Comparison of ENCODE assay signal across 1 cellular context in the genomic region with DNA sequence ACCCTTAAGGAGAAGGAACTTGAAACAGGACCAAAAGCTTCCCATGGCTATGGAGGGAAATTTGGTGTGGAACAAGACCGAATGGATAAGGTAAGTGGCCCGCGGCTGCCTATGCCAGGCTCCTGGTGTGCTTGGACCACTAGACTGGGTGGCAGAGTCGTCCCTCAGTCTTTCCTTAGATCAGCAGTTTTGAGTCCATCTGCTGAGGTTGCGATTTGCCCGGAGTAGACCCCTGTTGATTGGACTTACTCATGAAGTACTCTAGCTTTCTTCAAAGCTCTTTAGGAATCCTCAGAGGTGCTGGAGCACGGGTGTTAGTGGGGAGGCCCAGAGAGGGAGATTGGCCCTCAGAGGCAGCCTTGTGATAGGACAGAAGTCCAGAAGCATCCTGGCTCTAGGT.
TF ChIP-seq lines count a peak whose summit lies in the region.

No MANE protein-coding gene starts in this region.

TF ChIP-seq in HepG2, 621 proteins besides CTCF, POLR2A, EP300 and RAD21:
- TF ChIP-seq, protein P1, sequence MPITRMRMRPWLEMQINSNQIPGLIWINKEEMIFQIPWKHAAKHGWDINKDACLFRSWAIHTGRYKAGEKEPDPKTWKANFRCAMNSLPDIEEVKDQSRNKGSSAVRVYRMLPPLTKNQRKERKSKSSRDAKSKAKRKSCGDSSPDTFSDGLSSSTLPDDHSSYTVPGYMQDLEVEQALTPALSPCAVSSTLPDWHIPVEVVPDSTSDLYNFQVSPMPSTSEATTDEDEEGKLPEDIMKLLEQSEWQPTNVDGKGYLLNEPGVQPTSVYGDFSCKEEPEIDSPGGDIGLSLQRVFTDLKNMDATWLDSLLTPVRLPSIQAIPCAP (CRISPR knock-in tag; IDR thresholded peaks at IDR 0.05; ENCODE audit: low read depth): no peak
- peak; percentile 66 to 84 for TF ChIP-seq MAFK (conservative IDR thresholded peaks at IDR 0.05 in 1 of 2, IDR thresholded peaks at IDR 0.05 in 1 of 2; ENCODE audit: low read length in 2 of 2)
- TF ChIP-seq ZNF678 (CRISPR knock-in tag; IDR thresholded peaks at IDR 0.05): no peak
- no peak for TF ChIP-seq ZNF572 (CRISPR knock-in tag; IDR thresholded peaks at IDR 0.05)
- no peak for TF ChIP-seq POLR2G (IDR thresholded peaks at IDR 0.05; ENCODE audit: low read depth, low read length)
- TF ChIP-seq, protein P2, sequence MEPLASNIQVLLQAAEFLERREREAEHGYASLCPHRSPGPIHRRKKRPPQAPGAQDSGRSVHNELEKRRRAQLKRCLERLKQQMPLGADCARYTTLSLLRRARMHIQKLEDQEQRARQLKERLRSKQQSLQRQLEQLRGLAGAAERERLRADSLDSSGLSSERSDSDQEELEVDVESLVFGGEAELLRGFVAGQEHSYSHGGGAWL (CRISPR knock-in tag; IDR thresholded peaks at IDR 0.05): no peak
- TF ChIP-seq ZNF558 (CRISPR knock-in tag; IDR thresholded peaks at IDR 0.05; ENCODE audit: borderline replicate concordance): no peak
- TF ChIP-seq, protein P3, sequence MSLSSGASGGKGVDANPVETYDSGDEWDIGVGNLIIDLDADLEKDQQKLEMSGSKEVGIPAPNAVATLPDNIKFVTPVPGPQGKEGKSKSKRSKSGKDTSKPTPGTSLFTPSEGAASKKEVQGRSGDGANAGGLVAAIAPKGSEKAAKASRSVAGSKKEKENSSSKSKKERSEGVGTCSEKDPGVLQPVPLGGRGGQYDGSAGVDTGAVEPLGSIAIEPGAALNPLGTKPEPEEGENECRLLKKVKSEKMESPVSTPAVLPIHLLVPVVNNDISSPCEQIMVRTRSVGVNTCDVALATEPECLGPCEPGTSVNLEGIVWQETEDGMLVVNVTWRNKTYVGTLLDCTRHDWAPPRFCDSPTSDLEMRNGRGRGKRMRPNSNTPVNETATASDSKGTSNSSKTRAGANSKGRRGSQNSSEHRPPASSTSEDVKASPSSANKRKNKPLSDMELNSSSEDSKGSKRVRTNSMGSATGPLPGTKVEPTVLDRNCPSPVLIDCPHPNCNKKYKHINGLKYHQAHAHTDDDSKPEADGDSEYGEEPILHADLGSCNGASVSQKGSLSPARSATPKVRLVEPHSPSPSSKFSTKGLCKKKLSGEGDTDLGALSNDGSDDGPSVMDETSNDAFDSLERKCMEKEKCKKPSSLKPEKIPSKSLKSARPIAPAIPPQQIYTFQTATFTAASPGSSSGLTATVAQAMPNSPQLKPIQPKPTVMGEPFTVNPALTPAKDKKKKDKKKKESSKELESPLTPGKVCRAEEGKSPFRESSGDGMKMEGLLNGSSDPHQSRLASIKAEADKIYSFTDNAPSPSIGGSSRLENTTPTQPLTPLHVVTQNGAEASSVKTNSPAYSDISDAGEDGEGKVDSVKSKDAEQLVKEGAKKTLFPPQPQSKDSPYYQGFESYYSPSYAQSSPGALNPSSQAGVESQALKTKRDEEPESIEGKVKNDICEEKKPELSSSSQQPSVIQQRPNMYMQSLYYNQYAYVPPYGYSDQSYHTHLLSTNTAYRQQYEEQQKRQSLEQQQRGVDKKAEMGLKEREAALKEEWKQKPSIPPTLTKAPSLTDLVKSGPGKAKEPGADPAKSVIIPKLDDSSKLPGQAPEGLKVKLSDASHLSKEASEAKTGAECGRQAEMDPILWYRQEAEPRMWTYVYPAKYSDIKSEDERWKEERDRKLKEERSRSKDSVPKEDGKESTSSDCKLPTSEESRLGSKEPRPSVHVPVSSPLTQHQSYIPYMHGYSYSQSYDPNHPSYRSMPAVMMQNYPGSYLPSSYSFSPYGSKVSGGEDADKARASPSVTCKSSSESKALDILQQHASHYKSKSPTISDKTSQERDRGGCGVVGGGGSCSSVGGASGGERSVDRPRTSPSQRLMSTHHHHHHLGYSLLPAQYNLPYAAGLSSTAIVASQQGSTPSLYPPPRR (CRISPR knock-in tag; IDR thresholded peaks at IDR 0.05; ENCODE audit: borderline replicate concordance): no peak
- TF ChIP-seq MAFF (IDR thresholded peaks at IDR 0.05; ENCODE audit: low read depth, low read length): peak; percentile 65
